Comparison of ENCODE assay signal across 1 cellular context in genomic region chr11:1659478-1659877, GRCh38.
TF ChIP-seq lines count a peak whose summit lies in the region.

No MANE protein-coding gene starts in this region.

TF ChIP-seq in liver, 16 proteins besides CTCF, POLR2A, EP300 and RAD21:
- TF ChIP-seq YY1 (IDR thresholded peaks at IDR 0.05) (no peak), EGR1 (IDR thresholded peaks at IDR 0.05; ENCODE audit: low read depth in 2 of 2) (no peak), GABPA (IDR thresholded peaks at IDR 0.05 in 1 of 2, conservative IDR thresholded peaks at IDR 0.05 in 1 of 2) (no peak), FOXA2 (IDR thresholded peaks at IDR 0.05) (no peak), SP1 (IDR thresholded peaks at IDR 0.05) (no peak), REST (IDR thresholded peaks at IDR 0.05) (no peak)
- TF ChIP-seq, protein P1, sequence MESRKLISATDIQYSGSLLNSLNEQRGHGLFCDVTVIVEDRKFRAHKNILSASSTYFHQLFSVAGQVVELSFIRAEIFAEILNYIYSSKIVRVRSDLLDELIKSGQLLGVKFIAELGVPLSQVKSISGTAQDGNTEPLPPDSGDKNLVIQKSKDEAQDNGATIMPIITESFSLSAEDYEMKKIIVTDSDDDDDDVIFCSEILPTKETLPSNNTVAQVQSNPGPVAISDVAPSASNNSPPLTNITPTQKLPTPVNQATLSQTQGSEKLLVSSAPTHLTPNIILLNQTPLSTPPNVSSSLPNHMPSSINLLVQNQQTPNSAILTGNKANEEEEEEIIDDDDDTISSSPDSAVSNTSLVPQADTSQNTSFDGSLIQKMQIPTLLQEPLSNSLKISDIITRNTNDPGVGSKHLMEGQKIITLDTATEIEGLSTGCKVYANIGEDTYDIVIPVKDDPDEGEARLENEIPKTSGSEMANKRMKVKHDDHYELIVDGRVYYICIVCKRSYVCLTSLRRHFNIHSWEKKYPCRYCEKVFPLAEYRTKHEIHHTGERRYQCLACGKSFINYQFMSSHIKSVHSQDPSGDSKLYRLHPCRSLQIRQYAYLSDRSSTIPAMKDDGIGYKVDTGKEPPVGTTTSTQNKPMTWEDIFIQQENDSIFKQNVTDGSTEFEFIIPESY (IDR thresholded peaks at IDR 0.05): no peak
TF ChIP-seq in liver: peak in this region for 0.
